ENCODE assay signal across 12 cellular contexts in genomic region chr5:34709861-34710673, GRCh38. TPM values are rescaled to one million over a fixed set of nuclear protein-coding genes. Genes with fewer than 3 reads are reported as not detected.
DNase-seq lines count a peak whose midpoint lies in the region; ATAC-seq and TF ChIP-seq lines count a peak whose summit lies in the region.
"Had no signal": no experiment of that assay in that cellular context is flagged by ENCODE, and none has a peak within 500 bp of the region (broad histone marks: within the 10 kb centered on the region; RNA-seq: fewer than 3 reads in every experiment).

No MANE protein-coding gene starts in this region.

- peaks cover 39% of the 10 kb centered on the region for H3K4me1 Mint-ChIP-seq in GM23338
- H3K4me1 Mint-ChIP-seq: T-cell had no signal

- no peaks in the 10 kb centered on the region for H3K27me3 ChIP-seq in GM23338 (ENCODE audit: insufficient read depth)
- H3K27me3 ChIP-seq: MG63 had no signal

- no peaks in the 10 kb centered on the region for H3K9me3 Mint-ChIP-seq in GM23338
- H3K9me3 Mint-ChIP-seq: T-cell had no signal

- peak overlapping the region; percentile 60 for H3K27ac ChIP-seq in GM23338 (ENCODE audit: low read depth)
- H3K27ac ChIP-seq: parathyroid adenoma had no signal

- no peak for ATAC-seq in GM23338
- ATAC-seq: T-cell had no signal

- H3K4me3 ChIP-seq in GM23338 (no peak overlapping the region), skeletal muscle cell (ENCODE audit: low read depth, low read length) (no peak overlapping the region)
- H3K4me3 ChIP-seq: MG63 had no signal

- no peaks in the 10 kb centered on the region for H3F3A ChIP-seq in GM23338 (replicated peaks; ENCODE audit: low read depth)

- H3K4me1 ChIP-seq in GM23338 (ENCODE audit: insufficient read depth) = peaks cover 40% of the 10 kb centered on the region

- no peak for TF ChIP-seq CTCF in GM23338 (conservative IDR thresholded peaks at IDR 0.05; ENCODE audit: low read depth in 2 of 2)

- no peak overlapping the region for H3K4me3 Mint-ChIP-seq in GM23338
- H3K4me3 Mint-ChIP-seq: T-cell had no signal

- H2AFZ ChIP-seq in GM23338 = no peak overlapping the region
- H2AFZ ChIP-seq: parathyroid adenoma had no signal

- no peaks in the 10 kb centered on the region for H3K27me3 Mint-ChIP-seq in GM23338 (ENCODE audit: insufficient read depth, low read depth, poor library complexity)

- peaks cover 14% of the 10 kb centered on the region; the same call in 1 of the 2 replicates for H4K20me1 ChIP-seq in GM23338 (replicated peaks; ENCODE audit: insufficient read depth)

- no peak overlapping the region for H3K27ac Mint-ChIP-seq in GM23338
- H3K27ac Mint-ChIP-seq: T-cell had no signal

- DNase-seq in GM23338 (ENCODE audit: low spot score) = no peak
- DNase-seq in amniotic stem cell (lab: John Stamatoyannopoulos, UW) = peak; percentile 50
- DNase-seq in glomerular visceral epithelial cell (ENCODE audit: extremely low spot score) = peak; percentile 84
- peak; percentile 89 for DNase-seq in skeletal muscle cell (ENCODE audit: low read depth)
- no peak for DNase-seq in activated T-cell treated with anti-CD3 and anti-CD28 coated beads, Interleukin-2, amount 50 U/mL, for 1 hour
- DNase-seq in activated CD4-positive, alpha-beta T cell treated with anti-CD3 and anti-CD28 coated beads for 1 hour = no peak
- DNase-seq in superior temporal gyrus (ENCODE audit: extremely low spot score) = no peak
- DNase-seq in activated CD4-positive, alpha-beta T cell treated with anti-CD3 and anti-CD28 coated beads for 4 hours = no peak
- DNase-seq: MG63, NCI-H774, T-cell had no signal

- peaks cover 37% of the 10 kb centered on the region for H3K36me3 Mint-ChIP-seq in GM23338 (ENCODE audit: low read depth)
- H3K36me3 Mint-ChIP-seq: T-cell had no signal

- no peaks in the 10 kb centered on the region for H3K9me2 ChIP-seq in GM23338 (ENCODE audit: insufficient read depth)

- H3K36me3 ChIP-seq in GM23338 (ENCODE audit: insufficient read depth) = peaks cover 9% of the 10 kb centered on the region; the same call in 1 of the 2 replicates

- no peak overlapping the region for H3K4me2 ChIP-seq in GM23338

- peaks cover 100% of the 10 kb centered on the region for H3K79me2 ChIP-seq in GM23338 (replicated peaks; ENCODE audit: insufficient read depth)
- H3K79me2 ChIP-seq: parathyroid adenoma had no signal

TF ChIP-seq in GM23338, 12 proteins besides CTCF, POLR2A, EP300 and RAD21:
- no peak for TF ChIP-seq CREB1 (CRISPR knock-in tag; IDR thresholded peaks at IDR 0.05; ENCODE audit: low read depth)
- no peak for TF ChIP-seq ZNF331 (CRISPR knock-in tag; IDR thresholded peaks at IDR 0.05; ENCODE audit: low read depth)
- TF ChIP-seq ZNF114 (CRISPR knock-in tag; IDR thresholded peaks at IDR 0.05) = no peak
- no peak for TF ChIP-seq ETS1 (IDR thresholded peaks at IDR 0.05)

RNA-seq across cellular contexts. Expression of gene RAI14, which starts 53.9 kb away (rescaled TPM):
- 90.3 and 95.8 TPM in 2 replicates for total RNA-seq in GM23338 (2014; rRNA removed; shearing (Covaris generic))
- 46.7 and 58.8 TPM in 2 replicates for polyA plus RNA-seq in GM23338 (2016; fragmentation: Nextera tagmentation; extraction: Ambion mirVana)

Comparison
In these comparisons a context has a peak if more than half of its experiments do, and no peak if none do; other contexts are left out.
1. DNase-seq: peak in amniotic stem cell (single experiment), glomerular visceral epithelial cell (single experiment) and skeletal muscle cell (single experiment); none in GM23338 (single experiment), activated T-cell treated with anti-CD3 and anti-CD28 coated beads, Interleukin-2, amount 50 U/mL, for 1 hour (single experiment), activated CD4-positive, alpha-beta T cell treated with anti-CD3 and anti-CD28 coated beads for 1 hour (single experiment), superior temporal gyrus (single experiment) and activated CD4-positive, alpha-beta T cell treated with anti-CD3 and anti-CD28 coated beads for 4 hours (0 of 2).